ENCODE assay signal across 8 cellular contexts in genomic region chr1:212285685-212286436, GRCh38. TPM values are rescaled to one million over a fixed set of nuclear protein-coding genes. Genes with fewer than 3 reads are reported as not detected.
A peak's percentile ranks its signal among the peaks of the same experiment; 100 is the strongest.
DNase-seq lines count a peak whose midpoint lies in the region; ATAC-seq and TF ChIP-seq lines count a peak whose summit lies in the region.

No MANE protein-coding gene starts in this region.

- H3K9me3 ChIP-seq in BE2C = no peaks in the 10 kb centered on the region
- H3K9me3 ChIP-seq in esophagus squamous epithelium = no peaks in the 10 kb centered on the region

- H3K4me3 ChIP-seq in BE2C (ENCODE audit: low read depth, low read length) (peak overlapping the region; percentile 90), esophagus squamous epithelium (peak overlapping the region; percentile 81 to 98 (median 90))

- WGBS in esophagus squamous epithelium, 2 donors = 0% methylated on average over 10 to 16 of the region's 83 CpGs

- intact Hi-C loops in esophagus squamous epithelium (cut with DNase I) = no loop called here

- ATAC-seq in GM19035 (IDR thresholded peaks at IDR 0.05; ENCODE audit: unreplicated experiment) (peak; percentile 23), HG03342 (IDR thresholded peaks at IDR 0.05; ENCODE audit: unreplicated experiment) (peak; percentile 14)
- ATAC-seq in natural killer cell treated with Interleukin-12 subunit alpha and Interleukin-12 subunit beta and Interleukin-15 and Interleukin-18, amount 100 ng/mL, for 72 hours = peak; percentile 17 to 29
- ATAC-seq in stimulated activated naive CD8-positive, alpha-beta T cell treated with anti-CD3 and anti-CD28 coated beads, Interleukin-15, amount 100 ng/mL, for 72 hours = peak; percentile 45

- TF ChIP-seq CTCF in BE2C (IDR thresholded peaks at IDR 0.05; ENCODE audit: low read depth, low read length) (no peak), esophagus squamous epithelium (IDR thresholded peaks at IDR 0.05) (peak in 1 of 6 experiments; percentile 12)

- no peaks in the 10 kb centered on the region for H3K36me3 ChIP-seq in BE2C
- H3K36me3 ChIP-seq in esophagus squamous epithelium = no peaks in the 10 kb centered on the region

- no peaks in the 10 kb centered on the region for H3K9me3 Mint-ChIP-seq in natural killer cell treated with Interleukin-12 subunit alpha and Interleukin-12 subunit beta and Interleukin-15 and Interleukin-18, amount 100 ng/mL, for 72 hours
- H3K9me3 Mint-ChIP-seq in stimulated activated naive CD8-positive, alpha-beta T cell treated with anti-CD3 and anti-CD28 coated beads, Interleukin-15, amount 100 ng/mL, for 72 hours = no peaks in the 10 kb centered on the region

- peak overlapping the region; percentile 99 to 100 (median 100) for H3K27ac ChIP-seq in esophagus squamous epithelium

- H3K36me3 Mint-ChIP-seq in natural killer cell treated with Interleukin-12 subunit alpha and Interleukin-12 subunit beta and Interleukin-15 and Interleukin-18, amount 100 ng/mL, for 72 hours = peaks cover 6% of the 10 kb centered on the region

- H3K27me3 ChIP-seq in BE2C (no peaks in the 10 kb centered on the region), esophagus squamous epithelium (no peaks in the 10 kb centered on the region)

- H3K4me3 Mint-ChIP-seq in natural killer cell treated with Interleukin-12 subunit alpha and Interleukin-12 subunit beta and Interleukin-15 and Interleukin-18, amount 100 ng/mL, for 72 hours = peak overlapping the region; percentile 96
- peak overlapping the region; percentile 94 to 96 for H3K4me3 Mint-ChIP-seq in stimulated activated naive CD8-positive, alpha-beta T cell treated with anti-CD3 and anti-CD28 coated beads, Interleukin-15, amount 100 ng/mL, for 72 hours

- peak in 2 of 4 donors; percentile 54 to 56 for TF ChIP-seq POLR2A in esophagus squamous epithelium (IDR thresholded peaks at IDR 0.05)

- peaks cover 39 to 43% of the 10 kb centered on the region in 2 donors for H3K4me1 Mint-ChIP-seq in natural killer cell treated with Interleukin-12 subunit alpha and Interleukin-12 subunit beta and Interleukin-15 and Interleukin-18, amount 100 ng/mL, for 72 hours (ENCODE audit: low read depth in 2 of 2)
- H3K4me1 Mint-ChIP-seq in stimulated activated naive CD8-positive, alpha-beta T cell treated with anti-CD3 and anti-CD28 coated beads, Interleukin-15, amount 100 ng/mL, for 72 hours = peaks cover 44% of the 10 kb centered on the region

- DNase-seq in BE2C = peak; percentile 68
- peak; percentile 19 for DNase-seq in NOMO-1 treated with dmso at 0.1 percent for 144 hours (lab: John Stamatoyannopoulos, UW; ENCODE audit: unreplicated experiment)
- DNase-seq in activated T-cell treated with anti-CD3 and anti-CD28 coated beads for 48 hours (ENCODE audit: low read depth) = peak; percentile 64
- no peak for DNase-seq in esophagus squamous epithelium (lab: John Stamatoyannopoulos, UW)
- peak; percentile 78 for DNase-seq in natural killer cell treated with Interleukin-12 subunit alpha and Interleukin-12 subunit beta and Interleukin-15 and Interleukin-18, amount 100 ng/mL, for 72 hours (ENCODE audit: low spot score)
- DNase-seq in stimulated activated naive CD8-positive, alpha-beta T cell treated with anti-CD3 and anti-CD28 coated beads, Interleukin-15, amount 100 ng/mL, for 72 hours = peak; percentile 82 to 83

- H3K27ac Mint-ChIP-seq in natural killer cell treated with Interleukin-12 subunit alpha and Interleukin-12 subunit beta and Interleukin-15 and Interleukin-18, amount 100 ng/mL, for 72 hours = peak overlapping the region; percentile 87 to 88
- H3K27ac Mint-ChIP-seq in stimulated activated naive CD8-positive, alpha-beta T cell treated with anti-CD3 and anti-CD28 coated beads, Interleukin-15, amount 100 ng/mL, for 72 hours = peak overlapping the region; percentile 95 to 97

- H3K4me1 ChIP-seq in BE2C (peaks cover 4% of the 10 kb centered on the region; the same call in 1 of the 2 replicates), esophagus squamous epithelium (peaks cover 10 to 51% (median 15%) of the 10 kb centered on the region in 3 donors)

- H3K27me3 Mint-ChIP-seq in natural killer cell treated with Interleukin-12 subunit alpha and Interleukin-12 subunit beta and Interleukin-15 and Interleukin-18, amount 100 ng/mL, for 72 hours = no peaks in the 10 kb centered on the region
- H3K27me3 Mint-ChIP-seq in stimulated activated naive CD8-positive, alpha-beta T cell treated with anti-CD3 and anti-CD28 coated beads, Interleukin-15, amount 100 ng/mL, for 72 hours = peaks cover 7% of the 10 kb centered on the region

RNA-seq across cellular contexts. Expression of gene PPP2R5A, which starts 0.7 kb away (rescaled TPM):
- 12.1 TPM for polyA plus RNA-seq in BE2C (2012; ENCODE audit: insufficient read depth, insufficient read length, low read depth)
- total RNA-seq in esophagus squamous epithelium = 10 to 100 TPM; 57.5 to 78.8 (median 63.7) TPM
- 10 to 100 TPM; 32.7 to 37.6 TPM for total RNA-seq in natural killer cell treated with Interleukin-12 subunit alpha and Interleukin-12 subunit beta and Interleukin-15 and Interleukin-18, amount 100 ng/mL, for 72 hours
